ENCODE assay signal across 23 cellular contexts in genomic region chr9:73215249-73215648, GRCh38.
"Had no signal": no experiment of that assay in that cellular context is flagged by ENCODE, and none has a peak within 500 bp of the region (broad histone marks: within the 10 kb centered on the region; RNA-seq: fewer than 3 reads in every experiment).

No MANE protein-coding gene starts in this region.

- H3K27ac ChIP-seq: ascending aorta, esophagus muscularis mucosa, gastroesophageal sphincter, heart left ventricle, ovary, psoas muscle had no signal

- H3K36me3 Mint-ChIP-seq: naive B cell had no signal

- ATAC-seq: activated CD8-positive, alpha-beta T cell treated with anti-CD3 and anti-CD28 coated beads for 36 hours; activated T-helper 17 cell treated with anti-CD3 and anti-CD28 coated beads, Interleukin-2, amount 50 U/mL, for 72 hours; gastroesophageal sphincter; heart left ventricle; left ventricle myocardium superior; mucosa of descending colon; psoas muscle; right cardiac atrium; stimulated activated naive CD8-positive, alpha-beta T cell treated with anti-CD3 and anti-CD28 coated beads, Interleukin-15, amount 100 ng/mL, for 72 hours had no signal

- H3K9me3 ChIP-seq: ascending aorta, esophagus muscularis mucosa, gastroesophageal sphincter, heart left ventricle, mucosa of descending colon, ovary, psoas muscle had no signal

- H3K36me3 ChIP-seq: ascending aorta, esophagus muscularis mucosa, gastroesophageal sphincter, heart left ventricle, ovary had no signal

- H3K4me3 ChIP-seq: ascending aorta, esophagus muscularis mucosa, gastroesophageal sphincter, heart left ventricle, mucosa of descending colon, ovary, psoas muscle had no signal

- H3K4me1 ChIP-seq: ascending aorta, esophagus muscularis mucosa, gastroesophageal sphincter, psoas muscle had no signal

- H3K27ac Mint-ChIP-seq: activated CD4-positive, alpha-beta T cell treated with anti-CD3 and anti-CD28 coated beads, Interleukin-2, amount 10 ng/mL, durations not matched to agents 24 days and 14 days; activated CD8-positive, alpha-beta T cell treated with anti-CD3 and anti-CD28 coated beads for 36 hours; activated T-helper 17 cell treated with anti-CD3 and anti-CD28 coated beads, Interleukin-2, amount 50 U/mL, for 72 hours; stimulated activated naive CD8-positive, alpha-beta T cell treated with anti-CD3 and anti-CD28 coated beads, Interleukin-15, amount 100 ng/mL, for 72 hours had no signal

- FAIRE-seq: kidney had no signal

- DNase-seq: activated CD4-positive, alpha-beta T cell treated with anti-CD3 and anti-CD28 coated beads, Interleukin-2, amount 10 ng/mL, durations not matched to agents 24 days and 14 days; activated CD8-positive, alpha-beta T cell treated with anti-CD3 and anti-CD28 coated beads for 36 hours; activated naive CD4-positive, alpha-beta T cell; activated T-cell treated with anti-CD3 and anti-CD28 coated beads, Interleukin-2, amount 50 U/mL, for 1 hour; cortex of kidney; effector CD4-positive, alpha-beta T cell; heart left ventricle; kidney; left ventricle myocardium superior; mucosa of descending colon; naive B cell; ovary; psoas muscle; right cardiac atrium; stimulated activated CD4-positive, alpha-beta T cell treated with anti-CD3 and anti-CD28 coated beads, Interleukin-2, amount 100 ng/mL, for 48 hours; stimulated activated naive CD8-positive, alpha-beta T cell treated with anti-CD3 and anti-CD28 coated beads, Interleukin-15, amount 100 ng/mL, for 72 hours; T-helper 1 cell; T-helper 9 cell; trophoblast cell had no signal

- H3K9me3 Mint-ChIP-seq: activated T-helper 17 cell treated with anti-CD3 and anti-CD28 coated beads, Interleukin-2, amount 50 U/mL, for 72 hours; naive B cell had no signal

- H3K27me3 ChIP-seq: ascending aorta, esophagus muscularis mucosa, gastroesophageal sphincter, ovary had no signal

- H3K4me3 Mint-ChIP-seq: activated CD4-positive, alpha-beta T cell treated with anti-CD3 and anti-CD28 coated beads, Interleukin-2, amount 10 ng/mL, durations not matched to agents 24 days and 14 days; activated CD8-positive, alpha-beta T cell treated with anti-CD3 and anti-CD28 coated beads for 36 hours; activated T-helper 17 cell treated with anti-CD3 and anti-CD28 coated beads, Interleukin-2, amount 50 U/mL, for 72 hours; naive B cell; stimulated activated naive CD8-positive, alpha-beta T cell treated with anti-CD3 and anti-CD28 coated beads, Interleukin-15, amount 100 ng/mL, for 72 hours had no signal
